Comparison of ENCODE assay signal across 8 cellular contexts in the genomic region with DNA sequence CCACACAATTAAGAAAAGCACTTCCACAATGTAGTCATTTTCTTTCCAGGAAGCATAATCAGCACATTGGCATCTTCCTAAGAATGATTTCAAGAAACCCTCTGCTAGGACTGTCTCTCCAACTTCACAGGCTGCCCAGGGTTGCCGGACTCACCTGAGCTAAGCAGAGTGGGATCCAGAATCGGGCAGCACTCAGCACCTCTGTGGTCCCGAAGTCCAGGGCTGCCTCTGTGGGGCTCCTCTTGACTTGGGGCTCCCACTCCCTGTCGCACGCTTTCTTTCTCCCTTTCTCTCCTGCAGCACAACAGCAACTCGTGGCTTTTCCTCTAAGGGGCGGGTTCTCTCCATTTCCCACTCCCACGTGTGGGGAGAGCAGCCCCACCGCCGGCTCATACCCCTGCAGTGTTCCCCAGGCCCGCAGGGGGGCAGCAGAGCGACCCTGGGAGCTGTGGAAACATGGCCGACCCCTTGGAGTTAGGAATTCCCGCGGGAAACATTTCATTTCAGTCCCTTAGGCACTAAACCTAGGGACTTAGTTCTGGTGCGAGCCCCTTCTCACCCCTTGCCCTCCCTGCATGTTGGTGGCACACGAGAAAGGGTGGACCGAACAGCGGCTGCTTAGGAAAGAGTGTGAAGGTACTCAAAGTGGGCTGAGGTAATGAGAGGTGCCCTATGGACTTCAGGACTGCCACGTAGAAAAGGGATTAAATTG. TPM values are rescaled to one million over a fixed set of nuclear protein-coding genes. Genes with fewer than 3 reads are reported as not detected.
DNase-seq lines count a peak whose midpoint lies in the region; ATAC-seq and TF ChIP-seq lines count a peak whose summit lies in the region.

A gene with protein sequence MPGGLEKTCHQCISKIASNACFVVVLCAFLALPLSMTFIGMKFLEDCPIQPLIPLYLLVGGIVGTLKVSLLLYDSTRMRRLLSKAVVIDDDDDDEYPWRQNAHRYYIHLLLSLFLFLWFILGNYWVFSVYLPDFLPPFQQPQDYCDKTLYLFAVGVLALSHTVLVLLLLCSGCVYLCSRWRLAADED (minus strand): TSS at position 316 of the 712 bp plus-strand sequence. CDS start 6,647 bp downstream, outside the sequence.

- intact Hi-C loops in left ventricle myocardium inferior (cut with micrococcal nuclease), result no loop called here

- H3K4me1 ChIP-seq in adipocyte (ENCODE audit: control insufficient read depth, insufficient read depth, low read length) (no peaks in the 10 kb centered on the region), left ventricle myocardium inferior (peaks cover 14% of the 10 kb centered on the region)

- in situ Hi-C loops in SK-MEL-5 (cut with HindIII; ENCODE audit: low pct_unique_long_range_greater_than_20kb, low sequenced_read_pairs), result no loop called here

- H3K4me3 ChIP-seq in adipocyte (ENCODE audit: low read length) (no peak within 1 kb of the TSS), left ventricle myocardium inferior (no peak within 1 kb of the TSS)

- H3K27ac ChIP-seq in left ventricle myocardium inferior (replicated peaks), result no peak within 1 kb of the TSS

- H3K9me3 ChIP-seq in adipocyte (ENCODE audit: control insufficient read depth, low read length) (no peaks in the 10 kb centered on the region), left ventricle myocardium inferior (replicated peaks) (no peaks in the 10 kb centered on the region)

- peak; percentile 90 for TF ChIP-seq CTCF in left ventricle myocardium inferior (IDR thresholded peaks at IDR 0.05; ENCODE audit: borderline replicate concordance)

- ATAC-seq in HG03442 (IDR thresholded peaks at IDR 0.05; ENCODE audit: unreplicated experiment) (peak; percentile 45), HG02884 (IDR thresholded peaks at IDR 0.05; ENCODE audit: unreplicated experiment) (no peak), GM19351 (IDR thresholded peaks at IDR 0.05; ENCODE audit: unreplicated experiment) (no peak)

- H3K36me3 ChIP-seq in adipocyte (ENCODE audit: control insufficient read depth, insufficient read depth, low read length, severe bottlenecking) (no peaks in the 10 kb centered on the region), left ventricle myocardium inferior (no peaks in the 10 kb centered on the region)

- peak; percentile 58 for DNase-seq in ELR (ENCODE audit: low read depth)
- peak; percentile 78 for DNase-seq in SK-MEL-5 (ENCODE audit: low read depth, low spot score)
- DNase-seq in adipocyte (ENCODE audit: low read depth), result peak; percentile 60
- peak; percentile 42 for DNase-seq in left ventricle myocardium inferior
- DNase-seq in renal cortical epithelial cell (ENCODE audit: low read depth), result peak; percentile 27

- no peak within 1 kb of the TSS for H3K9ac ChIP-seq in adipocyte (ENCODE audit: low read length)

- H3K27me3 ChIP-seq in adipocyte (replicated peaks; ENCODE audit: control insufficient read depth, insufficient read depth, low read length) (peaks cover 17% of the 10 kb centered on the region), left ventricle myocardium inferior (ENCODE audit: low read depth) (no peaks in the 10 kb centered on the region)

RNA-seq across cellular contexts. Expression of the gene that starts here (rescaled TPM):
- total RNA-seq in SK-MEL-5 (2014; rRNA removed; shearing (Covaris generic)), result 1.2 and 1.8 TPM in 2 replicates
- polyA plus RNA-seq in SK-MEL-5 (2015; cell fraction: cytosol; rRNA removed), result 0.83 and 2.4 TPM in 2 replicates
- polyA plus RNA-seq in SK-MEL-5 (2015; cell fraction: nucleus; rRNA removed), result 3.7 and 8.5 TPM in 2 replicates
- total RNA-seq in left ventricle myocardium inferior (0.30 TPM), renal cortical epithelial cell (not detected in 2 replicates)

Comparison
In these comparisons a context has a peak if more than half of its experiments do, and no peak if none do; other contexts are left out.
1. Peak in DNase-seq in left ventricle myocardium inferior; RNA of the gene not detected or under 1 TPM.
2. Peak in DNase-seq in renal cortical epithelial cell; RNA of the gene not detected or under 1 TPM.
3. DNase-seq: peak in every context shown above with its lines; median percentile 78 in SK-MEL-5; 60 in adipocyte; 58 in ELR; 42 in left ventricle myocardium inferior; 27 in renal cortical epithelial cell.